ENCODE assay signal across 8 cellular contexts in the genomic region with DNA sequence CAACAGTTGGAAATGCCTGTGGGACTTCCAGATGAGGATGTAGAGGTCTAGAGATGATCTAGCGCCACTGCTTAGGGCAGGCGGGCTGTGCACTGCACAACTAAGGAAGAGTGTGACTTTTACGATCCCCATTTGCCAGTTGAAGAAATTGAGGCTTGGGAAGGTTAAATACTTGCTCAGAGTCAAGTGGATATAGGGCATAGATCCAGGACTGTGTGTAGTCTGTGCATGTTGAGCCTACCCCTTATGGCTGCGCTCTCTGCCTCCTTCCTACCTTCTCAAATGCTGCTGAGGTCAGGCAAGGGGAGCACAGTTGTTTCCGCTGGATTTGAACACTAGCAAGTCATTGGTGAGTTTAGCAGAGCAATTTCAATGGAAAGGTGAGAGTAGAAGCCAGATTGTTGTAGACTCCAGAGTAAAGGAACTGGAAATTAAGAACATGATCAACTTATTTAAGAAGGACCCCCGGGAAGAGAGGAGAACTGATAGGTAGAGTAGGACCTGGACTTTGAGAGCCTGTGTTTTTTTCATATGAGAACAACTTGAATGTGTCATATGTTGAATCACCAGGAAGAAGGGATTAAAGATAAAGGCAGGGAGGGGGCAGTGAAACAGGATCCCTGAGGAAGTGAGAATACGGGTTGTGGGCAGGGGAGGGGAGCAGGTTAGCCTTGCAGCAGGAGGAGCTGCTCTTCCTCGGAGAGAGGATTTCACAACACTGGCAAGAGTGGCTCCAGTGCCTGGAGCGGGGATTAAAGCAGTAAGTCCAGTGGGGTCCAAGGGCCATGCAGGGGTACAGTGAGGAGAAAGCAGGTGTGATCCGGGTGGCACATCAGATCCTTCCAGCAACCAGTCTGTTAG. TPM values are rescaled to one million over a fixed set of nuclear protein-coding genes. Genes with fewer than 3 reads are reported as not detected.
DNase-seq lines count a peak whose midpoint lies in the region; ATAC-seq and TF ChIP-seq lines count a peak whose summit lies in the region.

No MANE protein-coding gene starts in this region.

- peak in 1 of 2 donors; percentile 46 for TF ChIP-seq POLR2A in adrenal gland (IDR thresholded peaks at IDR 0.05)
- no peak for TF ChIP-seq POLR2A in uterus (IDR thresholded peaks at IDR 0.05)

- H3K27ac ChIP-seq in adrenal gland (peak overlapping the region in 3 of 5 donors; percentile 40 to 57 (median 55)), mesenchymal stem cell (ENCODE audit: low read length, poor library complexity, severe bottlenecking) (peak overlapping the region; percentile 85), uterus (peak overlapping the region in 1 of 2 donors; percentile 53)

- peaks cover 53% of the 10 kb centered on the region for H3K4me1 Mint-ChIP-seq in Caco-2 (ENCODE audit: low read depth, unreplicated experiment)

- peak overlapping the region; percentile 33 for H2AK5ac ChIP-seq in mesenchymal stem cell (ENCODE audit: low read length, severe bottlenecking)

- no peaks in the 10 kb centered on the region for H3K9me3 Mint-ChIP-seq in Caco-2 (ENCODE audit: unreplicated experiment)

- TF ChIP-seq CTCF in Caco-2 (IDR thresholded peaks at IDR 0.05; ENCODE audit: insufficient read depth in 1 of 2, low read depth in 1 of 2, low read length in 1 of 2, severe bottlenecking in 1 of 2, unreplicated experiment in 1 of 2), result no peak
- no peak for TF ChIP-seq CTCF in adrenal gland (IDR thresholded peaks at IDR 0.05)
- no peak for TF ChIP-seq CTCF in uterus (IDR thresholded peaks at IDR 0.05)

- WGBS in adrenal gland, 4 donors, result 57 to 74% (median 58%) methylated on average over 9 to 10 of the region's 10 CpGs
- WGBS in mesenchymal stem cell, result 20% methylated on average over 10 of the region's 10 CpGs

- BruUV-seq in Caco-2 (replicated peaks; lab: Mats Ljungman, UMichigan), result no TSS peak

- POLR2A ChIA-PET in Caco-2 (lab: Charles Lee), result no interaction called here

- H3K18ac ChIP-seq in mesenchymal stem cell (ENCODE audit: low read depth in 1 of 2, low read length in 2 of 2), result peak overlapping the region; percentile 11 to 92

- peak overlapping the region; percentile 7 for H2BK120ac ChIP-seq in mesenchymal stem cell (ENCODE audit: low read depth, low read length)

- H3K4me3 ChIP-seq in Caco-2 (ENCODE audit: low read depth, low read length), result no peak overlapping the region
- H3K4me3 ChIP-seq in adrenal gland, result no peak overlapping the region
- H3K4me3 ChIP-seq in mesenchymal stem cell (ENCODE audit: insufficient read depth in 1 of 2, low read depth in 1 of 2, low read length in 2 of 2), result peak overlapping the region in 1 of 2 experiments; percentile 97
- H3K4me3 ChIP-seq in uterus, result no peak overlapping the region

- peaks cover 42% of the 10 kb centered on the region for H3K36me3 Mint-ChIP-seq in Caco-2 (ENCODE audit: insufficient read depth, unreplicated experiment)

- no peak for ATAC-seq in GM18502 (IDR thresholded peaks at IDR 0.05; ENCODE audit: poor library complexity, unreplicated experiment)
- no peak for ATAC-seq in HG03159 (IDR thresholded peaks at IDR 0.05; ENCODE audit: unreplicated experiment)

- peak; percentile 53 to 63 for DNase-seq in Caco-2
- peak; percentile 98 for DNase-seq in M059J (ENCODE audit: low read depth)
- DNase-seq in adrenal gland, result peak in 6 of 7 donors; percentile 55 to 85 (median 82)
- DNase-seq in mesenchymal stem cell, result peak; percentile 92
- DNase-seq in uterus, result no peak
- DNase-seq in activated naive CD4-positive, alpha-beta T cell treated with anti-CD3 and anti-CD28 coated beads, Interleukin-2, amount 50 U/mL, for 16 hours, result no peak

- no peaks in the 10 kb centered on the region for H3K27me3 ChIP-seq in Caco-2 (replicated peaks; ENCODE audit: control insufficient read depth, insufficient read depth, low read length)
- no peaks in the 10 kb centered on the region for H3K27me3 ChIP-seq in adrenal gland
- H3K27me3 ChIP-seq in mesenchymal stem cell (ENCODE audit: control insufficient read depth in 1 of 2, insufficient read depth in 1 of 2, low read length in 2 of 2), result no peaks in the 10 kb centered on the region
- no peaks in the 10 kb centered on the region for H3K27me3 ChIP-seq in uterus

- H3K23ac ChIP-seq in mesenchymal stem cell (ENCODE audit: low read length in 2 of 2), result no peak overlapping the region

- peaks cover 2% of the 10 kb centered on the region for H3K79me1 ChIP-seq in mesenchymal stem cell (replicated peaks; ENCODE audit: low read length, poor library complexity, severe bottlenecking)

- peak overlapping the region in 1 of 2 experiments; percentile 97 for H2BK12ac ChIP-seq in mesenchymal stem cell (ENCODE audit: low read length in 2 of 2)

- H4K91ac ChIP-seq in mesenchymal stem cell (ENCODE audit: low read length), result peak overlapping the region; percentile 55

- H3K27ac Mint-ChIP-seq in Caco-2 (ENCODE audit: unreplicated experiment), result peak overlapping the region; percentile 69

- intact Hi-C loops in Caco-2 (cut with micrococcal nuclease; ENCODE audit: unreplicated experiment) (loop anchor here (5.0 kb wide), 2 partner anchors 132 to 277 kb away; partner anchors contain the start of gene TP53BP2), adrenal gland (cut with DNase I) (loop anchor here in 1 of 2 donors (5.0 kb wide), 1 partner anchor 32 kb away; no protein-coding TSS in a partner anchor), uterus (cut with DNase I; ENCODE audit: low total_unique reads) (loop anchor here (5.0 kb wide), 1 partner anchor 32 kb away; no protein-coding TSS in a partner anchor)

- H3K9ac ChIP-seq in mesenchymal stem cell (ENCODE audit: low read length), result peak overlapping the region; percentile 99

- H3K4me3 Mint-ChIP-seq in Caco-2 (ENCODE audit: unreplicated experiment), result peak overlapping the region; percentile 29

- peak overlapping the region; percentile 51 for H3K4me2 ChIP-seq in mesenchymal stem cell (ENCODE audit: low read length, poor library complexity, severe bottlenecking)

- H3K4ac ChIP-seq in mesenchymal stem cell (ENCODE audit: low read depth in 1 of 2, low read length in 2 of 2), result peak overlapping the region in 1 of 2 experiments; percentile 67

- peaks cover 4% of the 10 kb centered on the region for H3K36me3 ChIP-seq in Caco-2 (ENCODE audit: control insufficient read depth, insufficient read depth, low read length)
- H3K36me3 ChIP-seq in adrenal gland (replicated peaks in 1 of 2), result peaks cover 0 to 26% of the 10 kb centered on the region in 2 donors
- H3K36me3 ChIP-seq in mesenchymal stem cell (ENCODE audit: control insufficient read depth in 1 of 2, insufficient read depth in 2 of 2, low read depth in 1 of 2, low read length in 2 of 2), result peaks cover 20 to 57% of the 10 kb centered on the region in 2 experiments
- H3K36me3 ChIP-seq in uterus, result no peaks in the 10 kb centered on the region

- peak overlapping the region; percentile 44 for H2BK15ac ChIP-seq in mesenchymal stem cell (ENCODE audit: low read depth, poor library complexity, severe bottlenecking)

- H2AFZ ChIP-seq in mesenchymal stem cell (ENCODE audit: low read depth, low read length), result no peak overlapping the region

- peaks cover 82% of the 10 kb centered on the region for H3K4me1 ChIP-seq in Caco-2
- H3K4me1 ChIP-seq in adrenal gland (replicated peaks in 1 of 2), result peaks cover 36 to 50% of the 10 kb centered on the region in 2 donors
- peaks cover 32% of the 10 kb centered on the region for H3K4me1 ChIP-seq in mesenchymal stem cell (ENCODE audit: control insufficient read depth, insufficient read depth, low read depth, low read length)
- peaks cover 0 to 7% of the 10 kb centered on the region in 2 donors for H3K4me1 ChIP-seq in uterus

- CTCF ChIA-PET in Caco-2 (lab: Charles Lee), result interaction anchor here (1.0 kb wide), 1 partner anchor 34 kb away, joined by 6 read pairs; no protein-coding TSS in a partner anchor

- H2BK5ac ChIP-seq in mesenchymal stem cell (ENCODE audit: low read depth, low read length, poor library complexity, severe bottlenecking), result peak overlapping the region; percentile 33

- H3K9me3 ChIP-seq in Caco-2 (no peaks in the 10 kb centered on the region), adrenal gland (replicated peaks in 1 of 3) (no peaks in the 10 kb centered on the region), mesenchymal stem cell (ENCODE audit: control insufficient read depth, low read length) (no peaks in the 10 kb centered on the region), uterus (no peaks in the 10 kb centered on the region)

- H3K14ac ChIP-seq in mesenchymal stem cell (ENCODE audit: low read length in 2 of 2), result peak overlapping the region in 1 of 2 experiments; percentile 89

- H4K8ac ChIP-seq in mesenchymal stem cell (ENCODE audit: low read length), result peak overlapping the region; percentile 35

- H3K27me3 Mint-ChIP-seq in Caco-2 (ENCODE audit: insufficient read depth, unreplicated experiment), result no peaks in the 10 kb centered on the region

RNA-seq across cellular contexts. Expression of gene CAPN2, which starts 2.7 kb away (rescaled TPM):
- 151 and 157 TPM in 2 replicates for total RNA-seq in Caco-2 (2022)
- total RNA-seq in M059J (2014; rRNA removed; shearing (Covaris generic)), result 177 and 253 TPM in 2 replicates
- 100 to 1,000 TPM; 117 to 214 (median 199) TPM for total RNA-seq in adrenal gland
- 100 to 1,000 TPM; 110 to 366 (median 258) TPM for polyA plus RNA-seq in adrenal gland
- 247 TPM for polyA plus RNA-seq in mesenchymal stem cell (2013, experiment 1 of 2)
- 249 TPM for polyA plus RNA-seq in mesenchymal stem cell (2013, experiment 2 of 2)
- total RNA-seq in uterus, result 100 to 1,000 TPM in 3 of 4 donors, 10 to 100 TPM in 1; 96.5 to 170 (median 117) TPM

RNA-seq across cellular contexts. Expression of gene CAPN8, which starts 49.6 kb away (rescaled TPM):
- total RNA-seq in Caco-2 (2022) (4.1 and 6.7 TPM in 2 replicates), adrenal gland (1 to 10 TPM in 2 of 8 donors, under 1 TPM in 3, not detected in 3; 0.14 to 1.1 (median 0.42) TPM), uterus (under 1 TPM in 2 of 4 donors, not detected in 2; 0.59 to 0.88 TPM)
- total RNA-seq in M059J (2014; rRNA removed; shearing (Covaris generic)), result not detected in 2 replicates
- polyA plus RNA-seq in adrenal gland, result 1 to 10 TPM in 1 of 3 donors, under 1 TPM in 1, not detected in 1; 0.53 to 1.7 TPM
- polyA plus RNA-seq in mesenchymal stem cell (2013, experiment 1 of 2), result not detected
- 0.08 TPM for polyA plus RNA-seq in mesenchymal stem cell (2013, experiment 2 of 2)

Comparison
In these comparisons a context has a peak if more than half of its experiments do, and no peak if none do; other contexts are left out.
1. DNase-seq: peak in Caco-2 (2 of 2), M059J (single experiment), adrenal gland (6 of 7) and mesenchymal stem cell (single experiment); none in uterus (0 of 2) and activated naive CD4-positive, alpha-beta T cell treated with anti-CD3 and anti-CD28 coated beads, Interleukin-2, amount 50 U/mL, for 16 hours (single experiment).